Comparison of ENCODE assay signal across 26 cellular contexts in genomic region chr12:110289711-110290078, GRCh38. TPM values are rescaled to one million over a fixed set of nuclear protein-coding genes. Genes with fewer than 3 reads are reported as not detected.
A peak's percentile ranks its signal among the peaks of the same experiment; 100 is the strongest.
DNase-seq lines count a peak whose midpoint lies in the region; ATAC-seq and TF ChIP-seq lines count a peak whose summit lies in the region.
"Had no signal": no experiment of that assay in that cellular context is flagged by ENCODE, and none has a peak within 500 bp of the region (broad histone marks: within the 10 kb centered on the region; RNA-seq: fewer than 3 reads in every experiment).

No MANE protein-coding gene starts in this region.

- intact Hi-C loops in MCF 10A (cut with micrococcal nuclease) (no loop called here), breast epithelium (cut with DNase I; ENCODE audit: low total_unique reads) (no loop called here), gastrocnemius medialis (cut with DNase I; ENCODE audit: low total_unique reads) (loop anchor here (10.0 kb wide), 2 partner anchors 245 to 295 kb away; partner anchors contain the start of genes C12orf76 and PPTC7), OCI-LY7 (cut with micrococcal nuclease; ENCODE audit: unreplicated experiment) (loop anchor here (10.0 kb wide), 1 partner anchor 295 kb away; the partner anchor contains the start of gene PPTC7)

- TF ChIP-seq POLR2A in breast epithelium (IDR thresholded peaks at IDR 0.05) (no peak), gastrocnemius medialis (IDR thresholded peaks at IDR 0.05) (no peak)

- CTCF ChIA-PET in MCF 10A (lab: Yijun Ruan, JAX) = interaction anchor here (0.7 to 1.3 kb wide), 4 partner anchors 8 to 1179 kb away, joined by 3 to 5 read pairs (median 3); no protein-coding TSS in a partner anchor
- CTCF ChIA-PET in OCI-LY7 (lab: Charles Lee; ENCODE audit: unreplicated experiment) = interaction anchor here (0.6 kb wide), 1 partner anchor 8 kb away, joined by 4 read pairs; the partner anchor contains the start of gene ATP2A2

- POLR2A ChIA-PET in MCF 10A (lab: Yijun Ruan, JAX) (interaction anchor here (1.1 to 1.7 kb wide), 3 partner anchors 9 to 23 kb away, joined by 3 to 13 read pairs (median 5); partner anchors contain the start of gene ATP2A2), OCI-LY7 (lab: Charles Lee) (interaction anchor here (0.6 to 1.6 kb wide), 5 partner anchors 10 to 104 kb away, joined by 3 to 6 read pairs (median 3); no protein-coding TSS in a partner anchor)

- H3K27ac Mint-ChIP-seq in MCF 10A (ENCODE audit: low read depth, unreplicated experiment) = peak overlapping the region; percentile 62
- peak overlapping the region; percentile 38 for H3K27ac Mint-ChIP-seq in effector memory CD8-positive, alpha-beta T cell

- H3K9me3 ChIP-seq in breast epithelium (no peaks in the 10 kb centered on the region), RWPE2 (ENCODE audit: severe bottlenecking) (no peaks in the 10 kb centered on the region), gastrocnemius medialis (no peaks in the 10 kb centered on the region), OCI-LY7 (ENCODE audit: low read length) (no peaks in the 10 kb centered on the region)
- H3K9me3 ChIP-seq: colonic mucosa, transverse colon had no signal

- H3K4me3 ChIP-seq in breast epithelium = no peak overlapping the region
- H3K4me3 ChIP-seq in RWPE2 (ENCODE audit: severe bottlenecking) = no peak overlapping the region
- H3K4me3 ChIP-seq in gastrocnemius medialis = peak overlapping the region in 1 of 4 donors; percentile 8
- H3K4me3 ChIP-seq in OCI-LY7 (ENCODE audit: low read depth, low read length, poor library complexity, severe bottlenecking) = no peak overlapping the region
- H3K4me3 ChIP-seq: colonic mucosa, hepatocyte, PC-9, transverse colon had no signal

- ATAC-seq in RWPE2 (ENCODE audit: low read depth) (no peak), gastrocnemius medialis (no peak), GM21717 (IDR thresholded peaks at IDR 0.05; ENCODE audit: unreplicated experiment) (no peak)
- no peak for ATAC-seq in effector memory CD8-positive, alpha-beta T cell (replicated peaks)
- ATAC-seq: foreskin keratinocyte, WTC11 had no signal

- no peak overlapping the region for H3K27ac ChIP-seq in breast epithelium
- peak overlapping the region; percentile 89 for H3K27ac ChIP-seq in RWPE2 (ENCODE audit: poor library complexity, severe bottlenecking)
- H3K27ac ChIP-seq in gastrocnemius medialis = peak overlapping the region; percentile 93 to 97 (median 96)
- H3K27ac ChIP-seq in OCI-LY7 (ENCODE audit: low read depth, low read length, poor library complexity, severe bottlenecking) = no peak overlapping the region
- H3K27ac ChIP-seq: brain microvascular endothelial cell, colonic mucosa, foreskin keratinocyte, PC-9 had no signal

- in situ Hi-C loops in gastrocnemius medialis (cut with MboI; ENCODE audit: low sequenced_read_pairs in 4 of 4) = no loop called here

- peaks cover 89% of the 10 kb centered on the region for H3K36me3 Mint-ChIP-seq in MCF 10A (ENCODE audit: insufficient read depth, unreplicated experiment)
- H3K36me3 Mint-ChIP-seq in effector memory CD8-positive, alpha-beta T cell (ENCODE audit: insufficient read depth) = peaks cover 74% of the 10 kb centered on the region

- peaks cover 80% of the 10 kb centered on the region for H3K79me2 ChIP-seq in OCI-LY7 (ENCODE audit: insufficient read depth, low read depth, low read length)

- no peaks in the 10 kb centered on the region for H3K4me1 ChIP-seq in breast epithelium
- H3K4me1 ChIP-seq in RWPE2 (ENCODE audit: insufficient read depth, poor library complexity, severe bottlenecking) = peaks cover 33% of the 10 kb centered on the region
- peaks cover 54 to 66% of the 10 kb centered on the region in 2 donors for H3K4me1 ChIP-seq in gastrocnemius medialis
- peaks cover 21% of the 10 kb centered on the region for H3K4me1 ChIP-seq in OCI-LY7 (ENCODE audit: insufficient read depth, low read length, poor library complexity, severe bottlenecking)
- H3K4me1 ChIP-seq: colonic mucosa had no signal

- DNase-seq in MCF 10A (ENCODE audit: unreplicated experiment) (no peak), breast epithelium (ENCODE audit: low spot score in 2 of 2) (no peak), RWPE2 (ENCODE audit: low spot score) (no peak), gastrocnemius medialis (no peak), NCI-H1092 (lab: John Stamatoyannopoulos, UW) (no peak), OCI-LY7 (ENCODE audit: low spot score) (no peak)
- no peak for DNase-seq in effector memory CD8-positive, alpha-beta T cell
- DNase-seq: activated effector memory CD4-positive, alpha-beta T cell treated with anti-CD3 and anti-CD28 coated beads, Interleukin-2, amount 50 U/mL, for 16 hours; brain microvascular endothelial cell; colonic mucosa; DMS153; effector memory CD4-positive, alpha-beta T cell; foreskin keratinocyte; Kasumi-1; NCI-H1694; NCI-H2171; NCI-H510A; PC-9; SHP77 treated with DMSO at 0.1 percent for 48 hours; T1000; transverse colon had no signal

- H3K9me3 Mint-ChIP-seq in MCF 10A (ENCODE audit: unreplicated experiment) = no peaks in the 10 kb centered on the region
- H3K9me3 Mint-ChIP-seq in effector memory CD8-positive, alpha-beta T cell = no peaks in the 10 kb centered on the region
- H3K9me3 Mint-ChIP-seq: WTC11 had no signal

- no peaks in the 10 kb centered on the region for H3K36me3 ChIP-seq in breast epithelium
- peaks cover 98% of the 10 kb centered on the region for H3K36me3 ChIP-seq in RWPE2 (ENCODE audit: low read depth)
- H3K36me3 ChIP-seq in gastrocnemius medialis = peaks cover 2 to 38% of the 10 kb centered on the region in 2 donors
- peaks cover 99% of the 10 kb centered on the region for H3K36me3 ChIP-seq in OCI-LY7 (ENCODE audit: insufficient read depth, low read length)

- H3K9me2 ChIP-seq in OCI-LY7 (ENCODE audit: insufficient read depth, low read length) = no peaks in the 10 kb centered on the region

- H3K4me2 ChIP-seq in OCI-LY7 (ENCODE audit: low read length) = no peak overlapping the region
- H3K4me2 ChIP-seq: PC-9 had no signal

- no peak overlapping the region for H3K4me3 Mint-ChIP-seq in MCF 10A (ENCODE audit: unreplicated experiment)
- H3K4me3 Mint-ChIP-seq in effector memory CD8-positive, alpha-beta T cell = no peak overlapping the region
- H3K4me3 Mint-ChIP-seq: B cell, WTC11 had no signal

- H3K27me3 Mint-ChIP-seq in MCF 10A (ENCODE audit: insufficient read depth, unreplicated experiment) = no peaks in the 10 kb centered on the region
- no peaks in the 10 kb centered on the region for H3K27me3 Mint-ChIP-seq in effector memory CD8-positive, alpha-beta T cell
- H3K27me3 Mint-ChIP-seq: B cell, progenitor cell of endocrine pancreas had no signal

- peaks cover 10% of the 10 kb centered on the region for H4K20me1 ChIP-seq in OCI-LY7 (ENCODE audit: insufficient read depth, low read length)

- H3K27me3 ChIP-seq in breast epithelium (no peaks in the 10 kb centered on the region), RWPE2 (ENCODE audit: insufficient read depth, poor library complexity, severe bottlenecking) (no peaks in the 10 kb centered on the region), gastrocnemius medialis (no peaks in the 10 kb centered on the region)
- H3K27me3 ChIP-seq: brain microvascular endothelial cell, colonic mucosa, foreskin keratinocyte, hepatocyte, transverse colon had no signal

- H2AFZ ChIP-seq in OCI-LY7 (ENCODE audit: low read length) = no peak overlapping the region
- H2AFZ ChIP-seq: hepatocyte, PC-9 had no signal

- BruUV-seq in MCF 10A (replicated peaks; lab: Mats Ljungman, UMichigan) = no TSS peak
- no TSS peak for BruUV-seq in OCI-LY7 (replicated peaks; lab: Mats Ljungman, UMichigan)

- peaks cover 22% of the 10 kb centered on the region for H3K4me1 Mint-ChIP-seq in MCF 10A (ENCODE audit: insufficient read depth, unreplicated experiment)
- H3K4me1 Mint-ChIP-seq in effector memory CD8-positive, alpha-beta T cell (ENCODE audit: low read depth in 2 of 2) = peaks cover 41 to 42% of the 10 kb centered on the region in 2 donors

- no peak for TF ChIP-seq CTCF in MCF 10A (IDR thresholded peaks at IDR 0.05; ENCODE audit: unreplicated experiment)
- TF ChIP-seq CTCF in breast epithelium (IDR thresholded peaks at IDR 0.05) = no peak
- no peak for TF ChIP-seq CTCF in RWPE2 (IDR thresholded peaks at IDR 0.05; ENCODE audit: poor library complexity, severe bottlenecking)
- TF ChIP-seq CTCF in gastrocnemius medialis (IDR thresholded peaks at IDR 0.05 in 4 of 5, conservative IDR thresholded peaks at IDR 0.05 in 1 of 5) = no peak
- no peak for TF ChIP-seq CTCF in OCI-LY7 (conservative IDR thresholded peaks at IDR 0.05; ENCODE audit: low read length)

RNA-seq across cellular contexts. Expression of gene ATP2A2, which starts 8.6 kb away (rescaled TPM):
- total RNA-seq in MCF 10A (2022) (272 and 308 TPM in 2 replicates), breast epithelium (100 to 1,000 TPM in 2 of 3 donors, 10 to 100 TPM in 1; 95.1 to 109 (median 102) TPM), gastrocnemius medialis (1,000 to 10,000 TPM in 2 of 4 donors, 100 to 1,000 TPM in 2; 788 to 1,983 (median 1,302) TPM), OCI-LY7 (2022) (166 and 178 TPM in 2 replicates)
- 84.1 and 93.5 TPM in 2 replicates for total RNA-seq in OCI-LY7 (2014; rRNA removed; shearing (Covaris generic))

Comparison
In these comparisons a context has a peak if more than half of its experiments do, and no peak if none do; other contexts are left out.
1. H3K27ac ChIP-seq: peak in RWPE2 (single experiment) and gastrocnemius medialis (4 of 4); none in breast epithelium (0 of 2) and OCI-LY7 (single experiment).
2. intact Hi-C loops: an anchor here in gastrocnemius medialis (10.0 kb wide) and OCI-LY7 (10.0 kb wide); none called in MCF 10A and breast epithelium.